11 cellular contexts compared by ENCODE assay signal in the genomic region with DNA sequence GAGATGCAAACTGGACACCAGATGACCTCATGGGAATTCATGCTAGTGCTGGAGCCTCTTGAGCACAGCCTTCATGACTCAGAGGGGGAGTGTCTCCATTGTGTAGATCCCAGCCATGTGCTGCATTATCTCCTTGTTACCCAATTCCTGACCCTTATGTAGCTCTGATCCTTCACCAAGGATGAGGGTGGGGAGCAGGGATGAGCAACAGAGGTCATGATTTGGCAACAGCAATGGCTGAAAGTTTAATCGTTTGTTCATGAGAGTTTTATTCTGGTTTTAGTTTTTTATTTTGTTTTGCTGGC. TPM values are rescaled to one million over a fixed set of nuclear protein-coding genes. Genes with fewer than 3 reads are reported as not detected.
DNase-seq lines count a peak whose midpoint lies in the region; ATAC-seq and TF ChIP-seq lines count a peak whose summit lies in the region.
"Had no signal": no experiment of that assay in that cellular context is flagged by ENCODE, and none has a peak within 500 bp of the region (broad histone marks: within the 10 kb centered on the region; RNA-seq: fewer than 3 reads in every experiment).

No MANE protein-coding gene starts in this region.

- intact Hi-C loops in esophagus squamous epithelium (cut with DNase I), result no loop called here

- H3K27me3 ChIP-seq in SJSA1 (replicated peaks) (no peaks in the 10 kb centered on the region), gastroesophageal sphincter (no peaks in the 10 kb centered on the region), esophagus squamous epithelium (no peaks in the 10 kb centered on the region)

- ATAC-seq in gastroesophageal sphincter (peak; percentile 79), HG03439 (IDR thresholded peaks at IDR 0.05; ENCODE audit: unreplicated experiment) (no peak)
- ATAC-seq: activated CD4-positive, alpha-beta T cell treated with anti-CD3 and anti-CD28 coated beads for 36 hours had no signal

- H3K4me1 ChIP-seq in SJSA1 (replicated peaks) (peaks cover 58% of the 10 kb centered on the region), gastroesophageal sphincter (no peaks in the 10 kb centered on the region), esophagus squamous epithelium (peaks cover 3 to 11% (median 5%) of the 10 kb centered on the region in 3 donors)

- WGBS in gastroesophageal sphincter (ENCODE audit: low coverage in 1 of 2), 2 donors, result 71 to 86% methylated on average over 1 of the region's 1 CpG
- WGBS in esophagus squamous epithelium, 2 donors, result 50 to 55% methylated on average over 1 of the region's 1 CpG

- DNase-seq in A172 (ENCODE audit: low spot score) (peak; percentile 94), HCEC 1CT (peak; percentile 99), SJSA1 (ENCODE audit: low read depth in 1 of 2, low spot score in 2 of 2) (peak; percentile 87 to 91), esophagus squamous epithelium (lab: John Stamatoyannopoulos, UW) (no peak), D341Med (ENCODE audit: low spot score) (no peak)
- no peak for DNase-seq in activated CD4-positive, alpha-beta T cell treated with anti-CD3 and anti-CD28 coated beads, Interleukin-2, amount 50 U/mL, for 48 hours
- DNase-seq: activated CD4-positive, alpha-beta T cell treated with anti-CD3 and anti-CD28 coated beads for 36 hours; glutamatergic neuron had no signal

- TF ChIP-seq POLR2A in gastroesophageal sphincter (IDR thresholded peaks at IDR 0.05) (no peak), esophagus squamous epithelium (IDR thresholded peaks at IDR 0.05) (no peak)

- H3K27ac ChIP-seq in SJSA1 (peak overlapping the region; percentile 85), gastroesophageal sphincter (peak overlapping the region in 1 of 4 donors; percentile 19), esophagus squamous epithelium (peak overlapping the region in 1 of 4 donors; percentile 18)
- H3K27ac ChIP-seq: C4-2B had no signal

- H3K4me3 ChIP-seq in SJSA1 (no peak overlapping the region), gastroesophageal sphincter (no peak overlapping the region), esophagus squamous epithelium (no peak overlapping the region)

- no peak for TF ChIP-seq EP300 in gastroesophageal sphincter (IDR thresholded peaks at IDR 0.05)

- H3K36me3 ChIP-seq in SJSA1, result peaks cover 53% of the 10 kb centered on the region
- H3K36me3 ChIP-seq in gastroesophageal sphincter, result peaks cover 0 to 3% of the 10 kb centered on the region in 2 donors
- peaks cover 6 to 37% (median 11%) of the 10 kb centered on the region in 3 donors for H3K36me3 ChIP-seq in esophagus squamous epithelium

- TF ChIP-seq CTCF in gastroesophageal sphincter (IDR thresholded peaks at IDR 0.05) (no peak), esophagus squamous epithelium (IDR thresholded peaks at IDR 0.05) (no peak)

- no peaks in the 10 kb centered on the region for H3K9me3 ChIP-seq in SJSA1 (replicated peaks)
- H3K9me3 ChIP-seq in gastroesophageal sphincter, result peaks cover 0 to 4% (median 0%) of the 10 kb centered on the region in 3 donors
- no peaks in the 10 kb centered on the region for H3K9me3 ChIP-seq in esophagus squamous epithelium

RNA-seq across cellular contexts. Expression of gene BDKRB1, which starts 9.5 kb away (rescaled TPM):
- 3.6 and 6.1 TPM in 2 replicates for total RNA-seq in A172 (2014; rRNA removed; shearing (Covaris generic))
- total RNA-seq in SJSA1 (2014; rRNA removed; shearing (Covaris generic)), result 0.34 and 10.3 TPM in 2 replicates
- total RNA-seq in gastroesophageal sphincter (1 to 10 TPM in 2 of 4 donors, under 1 TPM in 1, not detected in 1; 0.50 to 7.9 (median 1.2) TPM), esophagus squamous epithelium (10 to 100 TPM in 1 of 4 donors, 1 to 10 TPM in 3; 4.0 to 12.2 (median 5.7) TPM)
- total RNA-seq: activated CD4-positive, alpha-beta T cell treated with anti-CD3 and anti-CD28 coated beads for 36 hours had no signal

RNA-seq across cellular contexts. Expression of gene BDKRB2, which starts 41.8 kb away (rescaled TPM):
- total RNA-seq in A172 (2014; rRNA removed; shearing (Covaris generic)), result 0.89 and 0.93 TPM in 2 replicates
- total RNA-seq in SJSA1 (2014; rRNA removed; shearing (Covaris generic)), result 21.6 and 28.2 TPM in 2 replicates
- 10 to 100 TPM in 1 of 4 donors, 1 to 10 TPM in 3; 3.3 to 13.6 (median 8.3) TPM for total RNA-seq in gastroesophageal sphincter
- 10 to 100 TPM; 18.8 to 31.2 (median 20.0) TPM for total RNA-seq in esophagus squamous epithelium
- total RNA-seq: activated CD4-positive, alpha-beta T cell treated with anti-CD3 and anti-CD28 coated beads for 36 hours had no signal

Comparison
In these comparisons a context has a peak if more than half of its experiments do, and no peak if none do; other contexts are left out.
1. DNase-seq: peak in A172 (single experiment), HCEC 1CT (single experiment) and SJSA1 (2 of 2); none in esophagus squamous epithelium (single experiment), D341Med (single experiment) and activated CD4-positive, alpha-beta T cell treated with anti-CD3 and anti-CD28 coated beads, Interleukin-2, amount 50 U/mL, for 48 hours (0 of 2).